In the genomic region with DNA sequence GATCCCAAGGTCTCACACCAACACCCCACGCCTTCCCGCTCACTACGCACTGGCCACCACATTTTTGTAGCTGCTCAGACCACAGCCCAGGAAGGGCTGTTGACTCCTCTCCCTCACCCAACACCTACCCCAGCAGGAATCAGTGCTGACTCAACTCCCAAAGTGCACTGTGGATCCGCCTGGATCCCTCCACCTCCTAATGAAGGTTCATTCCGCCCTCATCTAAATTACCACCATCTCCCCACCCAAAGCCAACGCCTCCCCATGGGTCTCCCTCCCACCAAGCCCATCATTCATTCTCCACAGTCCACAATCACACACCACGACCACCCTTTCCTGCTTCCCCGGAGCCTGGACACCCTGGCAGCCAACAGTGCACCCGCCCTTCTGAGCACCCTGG, we compare ENCODE assay signal across 15 cellular contexts. TPM values are rescaled to one million over a fixed set of nuclear protein-coding genes. Genes with fewer than 3 reads are reported as not detected.
DNase-seq lines count a peak whose midpoint lies in the region; ATAC-seq and TF ChIP-seq lines count a peak whose summit lies in the region.
"Had no signal": no experiment of that assay in that cellular context is flagged by ENCODE, and none has a peak within 500 bp of the region (broad histone marks: within the 10 kb centered on the region; RNA-seq: fewer than 3 reads in every experiment).

No MANE protein-coding gene starts in this region.

- intact Hi-C loops in left lung (cut with DNase I), result no loop called here

- H3K9me3 Mint-ChIP-seq in glutamatergic neuron (ENCODE audit: unreplicated experiment), result peaks cover 10% of the 10 kb centered on the region
- no peaks in the 10 kb centered on the region for H3K9me3 Mint-ChIP-seq in type B pancreatic cell
- H3K9me3 Mint-ChIP-seq in activated T-helper 17 cell treated with anti-CD3 and anti-CD28 coated beads, Interleukin-2, amount 50 U/mL, for 72 hours, result peaks cover 3% of the 10 kb centered on the region

- H3K4me3 ChIP-seq in BLaER1 treated with 17β-estradiol and CSF1 and Interleukin-3, amounts not matched to agents 10 nM and 100 nM, result no peak overlapping the region
- H3K4me3 ChIP-seq in HEK293 (ENCODE audit: low read depth, low read length) (no peak overlapping the region), left lung (no peak overlapping the region)
- H3K4me3 ChIP-seq: A549 had no signal

- H3K27ac Mint-ChIP-seq in glutamatergic neuron (ENCODE audit: unreplicated experiment) (peak overlapping the region; percentile 74), type B pancreatic cell (peak overlapping the region; percentile 46)
- H3K27ac Mint-ChIP-seq in activated T-helper 17 cell treated with anti-CD3 and anti-CD28 coated beads, Interleukin-2, amount 50 U/mL, for 72 hours, result no peak overlapping the region
- H3K27ac Mint-ChIP-seq: IgD-negative memory B cell had no signal

- POLR2A ChIA-PET in HEK293 (lab: Yijun Ruan, JAX), result no interaction called here

- CTCF ChIA-PET in HEK293 (lab: Yijun Ruan, JAX), result no interaction called here

- H3K36me3 Mint-ChIP-seq in glutamatergic neuron (ENCODE audit: unreplicated experiment), result no peaks in the 10 kb centered on the region
- H3K36me3 Mint-ChIP-seq in type B pancreatic cell, result no peaks in the 10 kb centered on the region
- H3K36me3 Mint-ChIP-seq in activated T-helper 17 cell treated with anti-CD3 and anti-CD28 coated beads, Interleukin-2, amount 50 U/mL, for 72 hours (ENCODE audit: low read depth), result no peaks in the 10 kb centered on the region
- H3K36me3 Mint-ChIP-seq: CD8-positive, alpha-beta memory T cell; IgD-negative memory B cell had no signal

- H3K27me3 Mint-ChIP-seq in glutamatergic neuron (ENCODE audit: unreplicated experiment), result peaks cover 12% of the 10 kb centered on the region
- H3K27me3 Mint-ChIP-seq in type B pancreatic cell, result peaks cover 29% of the 10 kb centered on the region
- peaks cover 17% of the 10 kb centered on the region for H3K27me3 Mint-ChIP-seq in activated T-helper 17 cell treated with anti-CD3 and anti-CD28 coated beads, Interleukin-2, amount 50 U/mL, for 72 hours

- H3K9ac ChIP-seq in BLaER1 treated with 17β-estradiol and CSF1 and Interleukin-3, amounts not matched to agents 10 nM and 100 nM, result no peak overlapping the region

- DNase-seq in glutamatergic neuron (no peak), type B pancreatic cell (ENCODE audit: extremely low spot score, unreplicated experiment) (no peak), left lung (no peak), hippocampal formation (lab: John Stamatoyannopoulos, UW) (no peak)
- DNase-seq: Caco-2; CD8-positive, alpha-beta memory T cell; DND-41; GF-D8; H7 had no signal

- H3K9me3 ChIP-seq in BLaER1 treated with 17β-estradiol and CSF1 and Interleukin-3, amounts not matched to agents 10 nM and 100 nM (replicated peaks in 1 of 11), result peaks cover 8 to 25% (median 14%) of the 10 kb centered on the region in 11 experiments; a peak in 21 of 22 replicates
- H3K9me3 ChIP-seq in HEK293 (ENCODE audit: control insufficient read depth, insufficient read depth, low read depth, low read length) (no peaks in the 10 kb centered on the region), left lung (no peaks in the 10 kb centered on the region)
- H3K9me3 ChIP-seq: A549, BE2C, Caco-2 had no signal

- H3K4me3 Mint-ChIP-seq in glutamatergic neuron (ENCODE audit: unreplicated experiment) (peak overlapping the region; percentile 48), type B pancreatic cell (no peak overlapping the region)
- no peak overlapping the region for H3K4me3 Mint-ChIP-seq in activated T-helper 17 cell treated with anti-CD3 and anti-CD28 coated beads, Interleukin-2, amount 50 U/mL, for 72 hours
- H3K4me3 Mint-ChIP-seq: CD8-positive, alpha-beta memory T cell; IgD-negative memory B cell had no signal

- peak overlapping the region in 9 of 11 experiments; percentile 15 to 76 (median 49); a peak in 16 of 22 replicates for H3K4me2 ChIP-seq in BLaER1 treated with 17β-estradiol and CSF1 and Interleukin-3, amounts not matched to agents 10 nM and 100 nM

- ATAC-seq in left lung, result no peak
- ATAC-seq in activated T-helper 17 cell treated with anti-CD3 and anti-CD28 coated beads, Interleukin-2, amount 50 U/mL, for 72 hours (replicated peaks), result no peak

- H3K27ac ChIP-seq in BLaER1 treated with 17β-estradiol and CSF1 and Interleukin-3, amounts not matched to agents 10 nM and 100 nM, result no peak overlapping the region
- H3K27ac ChIP-seq in HEK293 (ENCODE audit: extremely low read depth, low read depth, low read length) (no peak overlapping the region; the same call in 1 of the 2 replicates), left lung (no peak overlapping the region)

- peaks cover 0 to 6% (median 0%) of the 10 kb centered on the region in 11 experiments; a peak in 1 of 22 replicates for H3K27me3 ChIP-seq in BLaER1 treated with 17β-estradiol and CSF1 and Interleukin-3, amounts not matched to agents 10 nM and 100 nM
- peaks cover 0 to 64% of the 10 kb centered on the region in 2 donors for H3K27me3 ChIP-seq in left lung
- H3K27me3 ChIP-seq: BE2C had no signal

- H3K4me1 Mint-ChIP-seq in glutamatergic neuron (ENCODE audit: low read depth, unreplicated experiment), result peaks cover 28% of the 10 kb centered on the region
- no peaks in the 10 kb centered on the region for H3K4me1 Mint-ChIP-seq in type B pancreatic cell (ENCODE audit: unreplicated experiment)
- no peaks in the 10 kb centered on the region for H3K4me1 Mint-ChIP-seq in activated T-helper 17 cell treated with anti-CD3 and anti-CD28 coated beads, Interleukin-2, amount 50 U/mL, for 72 hours
- H3K4me1 Mint-ChIP-seq: CD8-positive, alpha-beta memory T cell; IgD-negative memory B cell had no signal

- no peaks in the 10 kb centered on the region for H3K36me3 ChIP-seq in BLaER1 treated with 17β-estradiol and CSF1 and Interleukin-3, amounts not matched to agents 10 nM and 100 nM
- H3K36me3 ChIP-seq in HEK293 (ENCODE audit: control insufficient read depth in 2 of 2, insufficient read depth in 1 of 2, low read length in 2 of 2) (no peaks in the 10 kb centered on the region), left lung (no peaks in the 10 kb centered on the region)
- H3K36me3 ChIP-seq: BE2C had no signal

- peaks cover 0 to 8% (median 0%) of the 10 kb centered on the region in 11 experiments; a peak in 5 of 22 replicates for H4K20me1 ChIP-seq in BLaER1 treated with 17β-estradiol and CSF1 and Interleukin-3, amounts not matched to agents 10 nM and 100 nM

- no peak for TF ChIP-seq CTCF in HEK293 (tag by site-specific recombination; IDR thresholded peaks at IDR 0.05)
- no peak for TF ChIP-seq CTCF in glutamatergic neuron (IDR thresholded peaks at IDR 0.05; ENCODE audit: partially characterized antibody, unreplicated experiment)
- TF ChIP-seq CTCF in type B pancreatic cell (conservative IDR thresholded peaks at IDR 0.05), result no peak
- no peak for TF ChIP-seq CTCF in left lung (IDR thresholded peaks at IDR 0.05)

- H3K4me1 ChIP-seq in BLaER1 treated with 17β-estradiol and CSF1 and Interleukin-3, amounts not matched to agents 10 nM and 100 nM, result peaks cover 0 to 17% (median 14%) of the 10 kb centered on the region in 10 experiments; a peak in 16 of 20 replicates
- H3K4me1 ChIP-seq in HEK293 (ENCODE audit: control insufficient read depth, insufficient read depth, low read length) (peaks cover 3% of the 10 kb centered on the region; the same call in 1 of the 2 replicates), left lung (no peaks in the 10 kb centered on the region)
- H3K4me1 ChIP-seq: Caco-2 had no signal

TF ChIP-seq in HEK293, 187 proteins besides CTCF, POLR2A, EP300 and RAD21 (continues in another document):
- TF ChIP-seq REPIN1 (tag by site-specific recombination; IDR thresholded peaks at IDR 0.05; ENCODE audit: low read depth) (no peak), ZBTB1 (tag by site-specific recombination; IDR thresholded peaks at IDR 0.05) (no peak), ZNF114 (tag by site-specific recombination; IDR thresholded peaks at IDR 0.05) (no peak), RBAK (tag by site-specific recombination; IDR thresholded peaks at IDR 0.05) (no peak), ZNF549 (tag by site-specific recombination; IDR thresholded peaks at IDR 0.05) (no peak), EGR2 (tag by site-specific recombination; IDR thresholded peaks at IDR 0.05; ENCODE audit: low read depth) (peak; percentile 63), ZNF174 (tag by site-specific recombination; IDR thresholded peaks at IDR 0.05) (no peak), ZNF280D (tag by site-specific recombination; IDR thresholded peaks at IDR 0.05) (no peak)
- TF ChIP-seq, protein P1, sequence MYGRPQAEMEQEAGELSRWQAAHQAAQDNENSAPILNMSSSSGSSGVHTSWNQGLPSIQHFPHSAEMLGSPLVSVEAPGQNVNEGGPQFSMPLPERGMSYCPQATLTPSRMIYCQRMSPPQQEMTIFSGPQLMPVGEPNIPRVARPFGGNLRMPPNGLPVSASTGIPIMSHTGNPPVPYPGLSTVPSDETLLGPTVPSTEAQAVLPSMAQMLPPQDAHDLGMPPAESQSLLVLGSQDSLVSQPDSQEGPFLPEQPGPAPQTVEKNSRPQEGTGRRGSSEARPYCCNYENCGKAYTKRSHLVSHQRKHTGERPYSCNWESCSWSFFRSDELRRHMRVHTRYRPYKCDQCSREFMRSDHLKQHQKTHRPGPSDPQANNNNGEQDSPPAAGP (tag by site-specific recombination; IDR thresholded peaks at IDR 0.05), result peak; percentile 98

RNA-seq across cellular contexts. Expression of gene OLFM1, which starts 57.8 kb away (rescaled TPM):
- total RNA-seq in glutamatergic neuron (ENCODE audit: unreplicated experiment) (387 TPM), type B pancreatic cell (ENCODE audit: low replicate concordance) (8.0 and 9.7 TPM in 2 replicates), left lung (10 to 100 TPM; 21.2 to 21.5 TPM)
- under 1 TPM in 1 of 2 donors, not detected in 1; 0.32 TPM for total RNA-seq in activated T-helper 17 cell treated with anti-CD3 and anti-CD28 coated beads, Interleukin-2, amount 50 U/mL, for 72 hours
- total RNA-seq: Caco-2; CD8-positive, alpha-beta memory T cell had no signal

Comparison
In these comparisons a context has a peak if more than half of its experiments do, and no peak if none do; other contexts are left out.
1. RNA of gene OLFM1, which starts 57.8 kb away (total RNA-seq): 387 TPM in glutamatergic neuron (single experiment); 21.2 to 21.5 TPM in left lung, 8.0 to 9.7 TPM in type B pancreatic cell and 0.32 TPM in activated T-helper 17 cell treated with anti-CD3 and anti-CD28 coated beads, Interleukin-2, amount 50 U/mL, for 72 hours; every median in the first group is over 10 times any median in the second.